Comparison of ENCODE assay signal across 1 cellular context in the genomic region with DNA sequence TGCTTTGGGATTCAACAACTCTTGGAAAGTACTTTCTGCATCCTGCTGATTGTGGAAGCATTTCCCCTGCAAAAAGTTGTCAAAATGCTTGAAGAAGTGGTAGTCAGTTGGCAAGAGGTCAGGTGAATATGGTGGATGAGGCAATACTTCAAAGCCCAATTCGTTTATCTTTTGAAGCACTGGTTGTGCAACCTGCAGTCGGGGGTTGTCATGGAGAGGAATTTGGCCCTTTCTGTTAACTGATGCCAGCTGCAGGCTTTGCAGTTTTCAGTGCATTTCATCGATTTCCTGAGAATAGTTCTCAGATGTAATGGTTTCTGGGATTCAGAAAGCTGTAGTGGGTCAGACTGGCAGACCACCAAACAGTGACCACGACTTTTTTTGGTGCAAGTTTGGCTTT.
TF ChIP-seq lines count a peak whose summit lies in the region.

No MANE protein-coding gene starts in this region.

TF ChIP-seq in liver, 16 proteins besides CTCF, POLR2A, EP300 and RAD21 (continued from another document):
- TF ChIP-seq, protein P1, sequence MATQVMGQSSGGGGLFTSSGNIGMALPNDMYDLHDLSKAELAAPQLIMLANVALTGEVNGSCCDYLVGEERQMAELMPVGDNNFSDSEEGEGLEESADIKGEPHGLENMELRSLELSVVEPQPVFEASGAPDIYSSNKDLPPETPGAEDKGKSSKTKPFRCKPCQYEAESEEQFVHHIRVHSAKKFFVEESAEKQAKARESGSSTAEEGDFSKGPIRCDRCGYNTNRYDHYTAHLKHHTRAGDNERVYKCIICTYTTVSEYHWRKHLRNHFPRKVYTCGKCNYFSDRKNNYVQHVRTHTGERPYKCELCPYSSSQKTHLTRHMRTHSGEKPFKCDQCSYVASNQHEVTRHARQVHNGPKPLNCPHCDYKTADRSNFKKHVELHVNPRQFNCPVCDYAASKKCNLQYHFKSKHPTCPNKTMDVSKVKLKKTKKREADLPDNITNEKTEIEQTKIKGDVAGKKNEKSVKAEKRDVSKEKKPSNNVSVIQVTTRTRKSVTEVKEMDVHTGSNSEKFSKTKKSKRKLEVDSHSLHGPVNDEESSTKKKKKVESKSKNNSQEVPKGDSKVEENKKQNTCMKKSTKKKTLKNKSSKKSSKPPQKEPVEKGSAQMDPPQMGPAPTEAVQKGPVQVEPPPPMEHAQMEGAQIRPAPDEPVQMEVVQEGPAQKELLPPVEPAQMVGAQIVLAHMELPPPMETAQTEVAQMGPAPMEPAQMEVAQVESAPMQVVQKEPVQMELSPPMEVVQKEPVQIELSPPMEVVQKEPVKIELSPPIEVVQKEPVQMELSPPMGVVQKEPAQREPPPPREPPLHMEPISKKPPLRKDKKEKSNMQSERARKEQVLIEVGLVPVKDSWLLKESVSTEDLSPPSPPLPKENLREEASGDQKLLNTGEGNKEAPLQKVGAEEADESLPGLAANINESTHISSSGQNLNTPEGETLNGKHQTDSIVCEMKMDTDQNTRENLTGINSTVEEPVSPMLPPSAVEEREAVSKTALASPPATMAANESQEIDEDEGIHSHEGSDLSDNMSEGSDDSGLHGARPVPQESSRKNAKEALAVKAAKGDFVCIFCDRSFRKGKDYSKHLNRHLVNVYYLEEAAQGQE (IDR thresholded peaks at IDR 0.05) = peak; percentile 58
- TF ChIP-seq, protein P2, sequence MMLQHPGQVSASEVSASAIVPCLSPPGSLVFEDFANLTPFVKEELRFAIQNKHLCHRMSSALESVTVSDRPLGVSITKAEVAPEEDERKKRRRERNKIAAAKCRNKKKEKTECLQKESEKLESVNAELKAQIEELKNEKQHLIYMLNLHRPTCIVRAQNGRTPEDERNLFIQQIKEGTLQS (IDR thresholded peaks at IDR 0.05) = peak; percentile 95
- TF ChIP-seq RXRA (IDR thresholded peaks at IDR 0.05) (peak; percentile 58 to 82), YY1 (IDR thresholded peaks at IDR 0.05) (peak; percentile 83), FOXA2 (IDR thresholded peaks at IDR 0.05) (peak; percentile 32), JUND (IDR thresholded peaks at IDR 0.05) (peak; percentile 47 to 83)
- TF ChIP-seq, protein P3, sequence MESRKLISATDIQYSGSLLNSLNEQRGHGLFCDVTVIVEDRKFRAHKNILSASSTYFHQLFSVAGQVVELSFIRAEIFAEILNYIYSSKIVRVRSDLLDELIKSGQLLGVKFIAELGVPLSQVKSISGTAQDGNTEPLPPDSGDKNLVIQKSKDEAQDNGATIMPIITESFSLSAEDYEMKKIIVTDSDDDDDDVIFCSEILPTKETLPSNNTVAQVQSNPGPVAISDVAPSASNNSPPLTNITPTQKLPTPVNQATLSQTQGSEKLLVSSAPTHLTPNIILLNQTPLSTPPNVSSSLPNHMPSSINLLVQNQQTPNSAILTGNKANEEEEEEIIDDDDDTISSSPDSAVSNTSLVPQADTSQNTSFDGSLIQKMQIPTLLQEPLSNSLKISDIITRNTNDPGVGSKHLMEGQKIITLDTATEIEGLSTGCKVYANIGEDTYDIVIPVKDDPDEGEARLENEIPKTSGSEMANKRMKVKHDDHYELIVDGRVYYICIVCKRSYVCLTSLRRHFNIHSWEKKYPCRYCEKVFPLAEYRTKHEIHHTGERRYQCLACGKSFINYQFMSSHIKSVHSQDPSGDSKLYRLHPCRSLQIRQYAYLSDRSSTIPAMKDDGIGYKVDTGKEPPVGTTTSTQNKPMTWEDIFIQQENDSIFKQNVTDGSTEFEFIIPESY (IDR thresholded peaks at IDR 0.05) = peak; percentile 74
